In the genomic region with DNA sequence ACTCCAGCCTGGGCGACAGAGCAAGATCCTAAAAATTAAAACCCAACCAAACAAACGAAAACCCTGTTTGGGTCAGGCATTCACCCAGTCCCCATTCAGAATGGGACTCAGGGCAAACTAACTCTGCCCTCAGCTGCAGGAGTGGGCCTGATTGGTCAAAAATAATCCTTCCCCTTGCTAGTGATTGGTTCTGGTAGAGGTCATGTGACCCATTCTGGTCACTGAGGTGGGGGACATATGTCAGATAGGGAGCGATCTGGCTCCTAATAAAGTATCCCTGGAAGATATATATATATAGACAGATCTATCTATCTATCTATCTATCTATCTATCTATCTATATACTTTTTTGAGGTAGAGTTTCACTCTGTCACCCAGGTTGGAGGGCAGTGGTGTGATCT, we compare ENCODE assay signal across 30 cellular contexts.
"Had no signal": no experiment of that assay in that cellular context is flagged by ENCODE, and none has a peak within 500 bp of the region (broad histone marks: within the 10 kb centered on the region; RNA-seq: fewer than 3 reads in every experiment).

No MANE protein-coding gene starts in this region.

- ATAC-seq: naive thymus-derived CD4-positive, alpha-beta T cell; natural killer cell; pancreas; psoas muscle; right cardiac atrium; right lobe of liver; stimulated activated memory B cell treated with anti-CD40 and anti-IgM and Interleukin-4, amounts not matched to agents 10 μg/mL and 1 μg/mL and 100 μg/mL, for 72 hours; stimulated activated naive CD8-positive, alpha-beta T cell treated with anti-CD3 and anti-CD28 coated beads, Interleukin-15, amount 100 ng/mL, for 72 hours; stimulated activated naive CD8-positive, alpha-beta T cell treated with anti-CD3 and anti-CD28 coated beads, Interleukin-15, Interleukin-2, amounts not matched to agents 100 U/mL and 50 U/mL, for 24 hours; upper lobe of right lung had no signal

- H3K36me3 ChIP-seq: pancreas, right lobe of liver, sigmoid colon, spleen, suprapubic skin, tibial artery, transverse colon, upper lobe of right lung, uterus had no signal

- H3K27me3 ChIP-seq: pancreas, right lobe of liver, sigmoid colon, spleen, suprapubic skin, testis, tibial artery, transverse colon, upper lobe of right lung, uterus had no signal

- H3K9me3 ChIP-seq: pancreas, psoas muscle, right lobe of liver, sigmoid colon, suprapubic skin, testis, transverse colon, upper lobe of right lung had no signal

- H3K27me3 Mint-ChIP-seq: stimulated activated memory B cell treated with anti-CD40 and anti-IgM and Interleukin-4, amounts not matched to agents 10 μg/mL and 1 μg/mL and 100 μg/mL, for 72 hours; stimulated activated naive CD8-positive, alpha-beta T cell treated with anti-CD3 and anti-CD28 coated beads, Interleukin-15, amount 100 ng/mL, for 72 hours; type B pancreatic cell had no signal

- H3K4me3 Mint-ChIP-seq: naive thymus-derived CD4-positive, alpha-beta T cell; natural killer cell; nephron; neural crest cell; stimulated activated memory B cell treated with anti-CD40 and anti-IgM and Interleukin-4, amounts not matched to agents 10 μg/mL and 1 μg/mL and 100 μg/mL, for 72 hours; stimulated activated naive CD8-positive, alpha-beta T cell treated with anti-CD3 and anti-CD28 coated beads, Interleukin-15, amount 100 ng/mL, for 72 hours; type B pancreatic cell had no signal

- H3K27ac Mint-ChIP-seq: naive thymus-derived CD4-positive, alpha-beta T cell; natural killer cell; progenitor cell of endocrine pancreas; stimulated activated memory B cell treated with anti-CD40 and anti-IgM and Interleukin-4, amounts not matched to agents 10 μg/mL and 1 μg/mL and 100 μg/mL, for 72 hours; stimulated activated naive CD8-positive, alpha-beta T cell treated with anti-CD3 and anti-CD28 coated beads, Interleukin-15, amount 100 ng/mL, for 72 hours; type B pancreatic cell had no signal

- H3K9me3 Mint-ChIP-seq: natural killer cell, type B pancreatic cell had no signal

- H3K27ac ChIP-seq: pancreas, psoas muscle, right lobe of liver, sigmoid colon, spleen, suprapubic skin, testis, tibial artery, transverse colon, upper lobe of right lung, uterus had no signal

- DNase-seq: naive thymus-derived CD4-positive, alpha-beta T cell; natural killer cell; occipital lobe; pancreas; psoas muscle; right cardiac atrium; right lobe of liver; sigmoid colon; small intestine; spleen; stimulated activated CD4-positive, alpha-beta T cell treated with anti-CD3 and anti-CD28 coated beads, Interleukin-12 subunit alpha, Interleukin-12 subunit beta, amount 100 ng/mL, for 4 hours; stimulated activated CD4-positive, alpha-beta T cell treated with anti-CD3 and anti-CD28 coated beads, Interleukin-1b, Interleukin-23, amount 100 ng/mL, for 48 hours; stimulated activated CD4-positive, alpha-beta T cell treated with anti-CD3 and anti-CD28 coated beads, Interleukin-4, amount 100 ng/mL, for 1 hour; stimulated activated CD4-positive, alpha-beta T cell treated with anti-CD3 and anti-CD28 coated beads, Interleukin-4, amount 100 ng/mL, for 4 hours; stimulated activated CD8-positive, alpha-beta memory T cell treated with anti-CD3 and anti-CD28 coated beads, Interleukin-4, amount 100 ng/mL, for 48 hours; stimulated activated naive CD4-positive, alpha-beta T cell; stimulated activated naive CD8-positive, alpha-beta T cell treated with anti-CD3 and anti-CD28 coated beads, Interleukin-15, amount 100 ng/mL, for 72 hours; stimulated activated naive CD8-positive, alpha-beta T cell treated with anti-CD3 and anti-CD28 coated beads, Interleukin-15, Interleukin-2, amounts not matched to agents 100 U/mL and 50 U/mL, for 24 hours; substantia nigra; testis; tibial artery; transverse colon; upper lobe of right lung; uterus had no signal

- H3K4me1 Mint-ChIP-seq: natural killer cell; stimulated activated memory B cell treated with anti-CD40 and anti-IgM and Interleukin-4, amounts not matched to agents 10 μg/mL and 1 μg/mL and 100 μg/mL, for 72 hours; stimulated activated naive CD8-positive, alpha-beta T cell treated with anti-CD3 and anti-CD28 coated beads, Interleukin-15, amount 100 ng/mL, for 72 hours had no signal

- H3K36me3 Mint-ChIP-seq: natural killer cell; stimulated activated memory B cell treated with anti-CD40 and anti-IgM and Interleukin-4, amounts not matched to agents 10 μg/mL and 1 μg/mL and 100 μg/mL, for 72 hours; type B pancreatic cell had no signal

- H3K4me3 ChIP-seq: pancreas, psoas muscle, right lobe of liver, sigmoid colon, spleen, suprapubic skin, testis, tibial artery, transverse colon, upper lobe of right lung, uterus had no signal

- H3K4me1 ChIP-seq: pancreas, psoas muscle, transverse colon, uterus had no signal
